8 cellular contexts compared by ENCODE assay signal in the genomic region with DNA sequence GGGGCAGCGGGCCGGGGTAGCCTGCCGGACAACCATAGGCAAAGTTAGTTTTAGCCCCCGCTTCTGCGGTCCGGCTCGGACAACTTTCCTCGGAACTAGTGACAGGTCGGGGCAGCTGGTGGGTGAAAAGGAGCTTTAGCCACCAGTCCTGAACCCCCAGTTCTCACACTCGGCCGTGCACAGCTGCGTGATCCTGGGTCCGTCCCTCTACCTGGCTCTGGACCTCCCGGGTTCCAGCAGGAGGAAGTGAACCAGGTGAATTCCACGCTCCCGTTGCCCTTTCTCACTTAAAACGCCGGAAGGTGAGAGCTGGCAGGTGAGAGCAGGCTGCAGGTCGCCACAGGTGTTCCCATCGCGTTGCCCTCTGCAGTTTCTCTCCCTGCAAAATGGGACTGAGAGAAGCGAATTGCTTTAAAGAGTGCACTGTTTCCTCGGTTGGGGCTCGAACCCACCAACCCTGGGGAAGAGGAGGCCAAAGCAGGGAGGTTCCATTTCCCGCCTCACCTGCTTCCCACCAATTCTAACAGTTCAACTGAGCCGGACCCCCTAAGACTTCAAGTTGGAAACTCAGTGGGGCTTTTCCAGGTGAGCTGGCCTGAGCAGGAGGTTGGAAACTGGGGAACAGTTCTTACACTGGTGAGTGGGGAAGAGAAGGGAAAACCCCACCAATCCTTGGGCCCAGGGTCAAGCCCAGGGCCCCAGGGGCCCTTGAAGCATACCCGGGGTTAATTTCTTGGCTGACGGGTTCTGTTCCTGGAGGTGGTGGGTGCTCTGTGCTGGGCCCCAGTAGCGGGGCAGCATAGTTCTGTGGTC. TPM values are rescaled to one million over a fixed set of nuclear protein-coding genes. Genes with fewer than 3 reads are reported as not detected.
DNase-seq lines count a peak whose midpoint lies in the region; ATAC-seq and TF ChIP-seq lines count a peak whose summit lies in the region.

No MANE protein-coding gene starts in this region.

- H3K27ac ChIP-seq in heart left ventricle = peak overlapping the region in 11 of 12 donors; percentile 39 to 99 (median 67)
- peak overlapping the region; percentile 71 for H3K27ac ChIP-seq in layer of hippocampus (ENCODE audit: low read depth, low read length)
- peak overlapping the region; percentile 71 to 81 (median 76) for H3K27ac ChIP-seq in transverse colon

- intact Hi-C loops in heart left ventricle (cut with DNase I) = loop anchor here in 9 of 10 donors (2.0 to 10.0 kb wide), 9 partner anchors 36 to 539 kb away; partner anchors contain the start of gene TSPAN18 (in 3 of the 9)
- intact Hi-C loops in Right ventricle myocardium superior (cut with DNase I) = no loop called here
- intact Hi-C loops in activated T-helper 1 cell treated with anti-CD3 and anti-CD28 coated beads, Interleukin-12 subunit alpha, Interleukin-12 subunit beta, Interleukin-2, Interleukin-4 antibody, amounts not matched to agents 30 ng/mL and 10 ng/mL and 1 ng/mL, durations not matched to agents 14 hours and 24 hours and 36 hours (cut with micrococcal nuclease) = loop anchor here (1.0 to 10.0 kb wide), 11 partner anchors 9 to 1281 kb away; partner anchors contain the start of genes API5, CRY2, HSD17B12 and TSPAN18
- intact Hi-C loops in transverse colon (cut with DNase I; ENCODE audit: low total_unique reads) = no loop called here

- H3K36me3 ChIP-seq in heart left ventricle (no peaks in the 10 kb centered on the region), transverse colon (no peaks in the 10 kb centered on the region)

- H3K27ac Mint-ChIP-seq in activated T-helper 1 cell treated with anti-CD3 and anti-CD28 coated beads, Interleukin-12 subunit alpha, Interleukin-12 subunit beta, Interleukin-2, Interleukin-4 antibody, amounts not matched to agents 30 ng/mL and 10 ng/mL and 1 ng/mL, durations not matched to agents 14 hours and 24 hours and 36 hours = peak overlapping the region; percentile 92

- H3K9me3 Mint-ChIP-seq in activated T-helper 1 cell treated with anti-CD3 and anti-CD28 coated beads, Interleukin-12 subunit alpha, Interleukin-12 subunit beta, Interleukin-2, Interleukin-4 antibody, amounts not matched to agents 30 ng/mL and 10 ng/mL and 1 ng/mL, durations not matched to agents 14 hours and 24 hours and 36 hours = no peaks in the 10 kb centered on the region

- TF ChIP-seq EP300 in transverse colon (IDR thresholded peaks at IDR 0.05; ENCODE audit: low read depth) = no peak

- TF ChIP-seq CTCF in heart left ventricle (IDR thresholded peaks at IDR 0.05) (no peak), transverse colon (IDR thresholded peaks at IDR 0.05) (peak in 2 of 5 experiments; percentile 12 to 47)

- TF ChIP-seq POLR2A in heart left ventricle (IDR thresholded peaks at IDR 0.05) = no peak
- no peak for TF ChIP-seq POLR2A in transverse colon (IDR thresholded peaks at IDR 0.05)

- peaks cover 66% of the 10 kb centered on the region for H3K4me1 Mint-ChIP-seq in activated T-helper 1 cell treated with anti-CD3 and anti-CD28 coated beads, Interleukin-12 subunit alpha, Interleukin-12 subunit beta, Interleukin-2, Interleukin-4 antibody, amounts not matched to agents 30 ng/mL and 10 ng/mL and 1 ng/mL, durations not matched to agents 14 hours and 24 hours and 36 hours (ENCODE audit: low read depth)

- in situ Hi-C loops in transverse colon (cut with MboI; ENCODE audit: low pct_ligation_motif_present in 1 of 4, low pct_unique_long_range_greater_than_20kb in 1 of 4, low sequenced_read_pairs in 3 of 4) = loop anchor here in 1 of 4 donors (25.0 kb wide), 1 partner anchor 521 kb away; no protein-coding TSS in a partner anchor

- ATAC-seq in heart left ventricle (no peak), Right ventricle myocardium superior (ENCODE audit: poor library complexity) (no peak), HG03439 (IDR thresholded peaks at IDR 0.05; ENCODE audit: unreplicated experiment) (no peak), HG02885 (IDR thresholded peaks at IDR 0.05; ENCODE audit: poor library complexity, unreplicated experiment) (no peak)

- H3K9me3 ChIP-seq in heart left ventricle (no peaks in the 10 kb centered on the region), transverse colon (no peaks in the 10 kb centered on the region)

- H3K4me3 ChIP-seq in heart left ventricle (peak overlapping the region; percentile 28 to 74 (median 60)), transverse colon (peak overlapping the region; percentile 28 to 61 (median 46))

- H3K4me1 ChIP-seq in heart left ventricle = peaks cover 20 to 67% (median 49%) of the 10 kb centered on the region in 12 donors
- H3K4me1 ChIP-seq in transverse colon = peaks cover 15 to 61% (median 46%) of the 10 kb centered on the region in 4 donors

- H3K4me3 Mint-ChIP-seq in activated T-helper 1 cell treated with anti-CD3 and anti-CD28 coated beads, Interleukin-12 subunit alpha, Interleukin-12 subunit beta, Interleukin-2, Interleukin-4 antibody, amounts not matched to agents 30 ng/mL and 10 ng/mL and 1 ng/mL, durations not matched to agents 14 hours and 24 hours and 36 hours = peak overlapping the region; percentile 92

- DNase-seq in heart left ventricle (no peak), Right ventricle myocardium superior (no peak), transverse colon (no peak), H4 (ENCODE audit: low spot score) (no peak)
- no peak for DNase-seq in activated T-helper 1 cell treated with anti-CD3 and anti-CD28 coated beads, Interleukin-12 subunit alpha, Interleukin-12 subunit beta, Interleukin-2, Interleukin-4 antibody, amounts not matched to agents 30 ng/mL and 10 ng/mL and 1 ng/mL, durations not matched to agents 14 hours and 24 hours and 36 hours (ENCODE audit: low spot score)

- WGBS in heart left ventricle, 4 donors = 20 to 38% (median 26%) methylated on average over 27 to 29 of the region's 29 CpGs
- WGBS in transverse colon (ENCODE audit: low coverage in 1 of 2), 2 donors = 19 to 39% methylated on average over 2 to 29 of the region's 29 CpGs

- H3K36me3 Mint-ChIP-seq in activated T-helper 1 cell treated with anti-CD3 and anti-CD28 coated beads, Interleukin-12 subunit alpha, Interleukin-12 subunit beta, Interleukin-2, Interleukin-4 antibody, amounts not matched to agents 30 ng/mL and 10 ng/mL and 1 ng/mL, durations not matched to agents 14 hours and 24 hours and 36 hours (ENCODE audit: low read depth) = peaks cover 30% of the 10 kb centered on the region

- H3K27me3 ChIP-seq in heart left ventricle = no peaks in the 10 kb centered on the region
- H3K27me3 ChIP-seq in layer of hippocampus (ENCODE audit: control insufficient read depth, insufficient read depth, low read length) = no peaks in the 10 kb centered on the region
- H3K27me3 ChIP-seq in transverse colon = no peaks in the 10 kb centered on the region

- no peaks in the 10 kb centered on the region for H3K27me3 Mint-ChIP-seq in activated T-helper 1 cell treated with anti-CD3 and anti-CD28 coated beads, Interleukin-12 subunit alpha, Interleukin-12 subunit beta, Interleukin-2, Interleukin-4 antibody, amounts not matched to agents 30 ng/mL and 10 ng/mL and 1 ng/mL, durations not matched to agents 14 hours and 24 hours and 36 hours (ENCODE audit: insufficient read depth)

RNA-seq across cellular contexts. Expression of gene CD82, which starts 0.5 kb away (rescaled TPM):
- 10 to 100 TPM; 20.1 to 76.2 (median 37.3) TPM for total RNA-seq in heart left ventricle
- polyA plus RNA-seq in heart left ventricle = 10 to 100 TPM; 25.2 to 48.6 TPM
- total RNA-seq in Right ventricle myocardium superior = 54.6 TPM
- total RNA-seq in activated T-helper 1 cell treated with anti-CD3 and anti-CD28 coated beads, Interleukin-12 subunit alpha, Interleukin-12 subunit beta, Interleukin-2, Interleukin-4 antibody, amounts not matched to agents 30 ng/mL and 10 ng/mL and 1 ng/mL, durations not matched to agents 14 hours and 24 hours and 36 hours = 499 and 500 TPM in 2 replicates
- 10 to 100 TPM in 3 of 4 donors, 1 to 10 TPM in 1; 7.9 to 23.1 (median 14.0) TPM for total RNA-seq in transverse colon
- 6.7 and 15.7 TPM in 2 replicates for total RNA-seq in H4 (2014; rRNA removed; shearing (Covaris generic))

Comparison
In these comparisons a context has a peak if more than half of its experiments do, and no peak if none do; other contexts are left out.
1. intact Hi-C loops: an anchor here in heart left ventricle (2.0 to 10.0 kb wide) and activated T-helper 1 cell treated with anti-CD3 and anti-CD28 coated beads, Interleukin-12 subunit alpha, Interleukin-12 subunit beta, Interleukin-2, Interleukin-4 antibody, amounts not matched to agents 30 ng/mL and 10 ng/mL and 1 ng/mL, durations not matched to agents 14 hours and 24 hours and 36 hours (1.0 to 10.0 kb wide); none called in Right ventricle myocardium superior and transverse colon.